1 cellular context compared by ENCODE assay signal in the genomic region with DNA sequence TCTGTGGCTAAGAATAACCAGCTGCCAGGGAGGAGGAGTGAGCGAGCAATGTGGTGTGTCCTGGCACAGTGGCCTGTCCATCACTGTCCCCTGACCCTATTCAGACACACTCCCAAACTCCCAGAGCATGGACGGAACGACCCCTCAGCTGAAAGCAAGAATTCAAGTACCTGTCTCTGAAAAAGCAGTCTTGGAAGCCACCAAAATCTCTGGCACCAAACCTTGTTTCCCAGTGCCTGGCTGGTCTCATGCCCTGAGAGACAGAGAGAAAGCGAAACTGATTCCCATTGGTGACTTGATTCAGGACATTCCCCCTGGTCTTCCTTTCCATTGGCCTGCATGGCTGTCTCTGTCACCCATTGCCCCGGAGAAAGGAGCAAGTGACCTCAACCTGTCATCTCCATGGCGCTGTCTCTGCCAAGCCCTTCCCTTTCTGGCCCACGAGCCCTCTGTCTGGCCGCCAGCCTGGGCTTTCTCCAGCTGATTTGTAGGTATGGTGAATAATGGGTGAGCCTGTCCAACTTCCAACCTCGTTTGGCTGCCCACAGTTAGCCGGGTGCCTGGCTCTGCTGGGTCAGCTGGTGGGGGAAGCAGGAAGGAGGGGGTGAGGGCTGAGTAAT.
TF ChIP-seq lines count a peak whose summit lies in the region.

A gene with protein sequence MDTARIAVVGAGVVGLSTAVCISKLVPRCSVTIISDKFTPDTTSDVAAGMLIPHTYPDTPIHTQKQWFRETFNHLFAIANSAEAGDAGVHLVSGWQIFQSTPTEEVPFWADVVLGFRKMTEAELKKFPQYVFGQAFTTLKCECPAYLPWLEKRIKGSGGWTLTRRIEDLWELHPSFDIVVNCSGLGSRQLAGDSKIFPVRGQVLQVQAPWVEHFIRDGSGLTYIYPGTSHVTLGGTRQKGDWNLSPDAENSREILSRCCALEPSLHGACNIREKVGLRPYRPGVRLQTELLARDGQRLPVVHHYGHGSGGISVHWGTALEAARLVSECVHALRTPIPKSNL (minus strand): TSS at position 279 of the 620 bp plus-strand sequence. CDS start 2,113 bp downstream, outside the sequence.

TF ChIP-seq in GM23338, 12 proteins besides CTCF, POLR2A, EP300 and RAD21:
- TF ChIP-seq, protein P1, sequence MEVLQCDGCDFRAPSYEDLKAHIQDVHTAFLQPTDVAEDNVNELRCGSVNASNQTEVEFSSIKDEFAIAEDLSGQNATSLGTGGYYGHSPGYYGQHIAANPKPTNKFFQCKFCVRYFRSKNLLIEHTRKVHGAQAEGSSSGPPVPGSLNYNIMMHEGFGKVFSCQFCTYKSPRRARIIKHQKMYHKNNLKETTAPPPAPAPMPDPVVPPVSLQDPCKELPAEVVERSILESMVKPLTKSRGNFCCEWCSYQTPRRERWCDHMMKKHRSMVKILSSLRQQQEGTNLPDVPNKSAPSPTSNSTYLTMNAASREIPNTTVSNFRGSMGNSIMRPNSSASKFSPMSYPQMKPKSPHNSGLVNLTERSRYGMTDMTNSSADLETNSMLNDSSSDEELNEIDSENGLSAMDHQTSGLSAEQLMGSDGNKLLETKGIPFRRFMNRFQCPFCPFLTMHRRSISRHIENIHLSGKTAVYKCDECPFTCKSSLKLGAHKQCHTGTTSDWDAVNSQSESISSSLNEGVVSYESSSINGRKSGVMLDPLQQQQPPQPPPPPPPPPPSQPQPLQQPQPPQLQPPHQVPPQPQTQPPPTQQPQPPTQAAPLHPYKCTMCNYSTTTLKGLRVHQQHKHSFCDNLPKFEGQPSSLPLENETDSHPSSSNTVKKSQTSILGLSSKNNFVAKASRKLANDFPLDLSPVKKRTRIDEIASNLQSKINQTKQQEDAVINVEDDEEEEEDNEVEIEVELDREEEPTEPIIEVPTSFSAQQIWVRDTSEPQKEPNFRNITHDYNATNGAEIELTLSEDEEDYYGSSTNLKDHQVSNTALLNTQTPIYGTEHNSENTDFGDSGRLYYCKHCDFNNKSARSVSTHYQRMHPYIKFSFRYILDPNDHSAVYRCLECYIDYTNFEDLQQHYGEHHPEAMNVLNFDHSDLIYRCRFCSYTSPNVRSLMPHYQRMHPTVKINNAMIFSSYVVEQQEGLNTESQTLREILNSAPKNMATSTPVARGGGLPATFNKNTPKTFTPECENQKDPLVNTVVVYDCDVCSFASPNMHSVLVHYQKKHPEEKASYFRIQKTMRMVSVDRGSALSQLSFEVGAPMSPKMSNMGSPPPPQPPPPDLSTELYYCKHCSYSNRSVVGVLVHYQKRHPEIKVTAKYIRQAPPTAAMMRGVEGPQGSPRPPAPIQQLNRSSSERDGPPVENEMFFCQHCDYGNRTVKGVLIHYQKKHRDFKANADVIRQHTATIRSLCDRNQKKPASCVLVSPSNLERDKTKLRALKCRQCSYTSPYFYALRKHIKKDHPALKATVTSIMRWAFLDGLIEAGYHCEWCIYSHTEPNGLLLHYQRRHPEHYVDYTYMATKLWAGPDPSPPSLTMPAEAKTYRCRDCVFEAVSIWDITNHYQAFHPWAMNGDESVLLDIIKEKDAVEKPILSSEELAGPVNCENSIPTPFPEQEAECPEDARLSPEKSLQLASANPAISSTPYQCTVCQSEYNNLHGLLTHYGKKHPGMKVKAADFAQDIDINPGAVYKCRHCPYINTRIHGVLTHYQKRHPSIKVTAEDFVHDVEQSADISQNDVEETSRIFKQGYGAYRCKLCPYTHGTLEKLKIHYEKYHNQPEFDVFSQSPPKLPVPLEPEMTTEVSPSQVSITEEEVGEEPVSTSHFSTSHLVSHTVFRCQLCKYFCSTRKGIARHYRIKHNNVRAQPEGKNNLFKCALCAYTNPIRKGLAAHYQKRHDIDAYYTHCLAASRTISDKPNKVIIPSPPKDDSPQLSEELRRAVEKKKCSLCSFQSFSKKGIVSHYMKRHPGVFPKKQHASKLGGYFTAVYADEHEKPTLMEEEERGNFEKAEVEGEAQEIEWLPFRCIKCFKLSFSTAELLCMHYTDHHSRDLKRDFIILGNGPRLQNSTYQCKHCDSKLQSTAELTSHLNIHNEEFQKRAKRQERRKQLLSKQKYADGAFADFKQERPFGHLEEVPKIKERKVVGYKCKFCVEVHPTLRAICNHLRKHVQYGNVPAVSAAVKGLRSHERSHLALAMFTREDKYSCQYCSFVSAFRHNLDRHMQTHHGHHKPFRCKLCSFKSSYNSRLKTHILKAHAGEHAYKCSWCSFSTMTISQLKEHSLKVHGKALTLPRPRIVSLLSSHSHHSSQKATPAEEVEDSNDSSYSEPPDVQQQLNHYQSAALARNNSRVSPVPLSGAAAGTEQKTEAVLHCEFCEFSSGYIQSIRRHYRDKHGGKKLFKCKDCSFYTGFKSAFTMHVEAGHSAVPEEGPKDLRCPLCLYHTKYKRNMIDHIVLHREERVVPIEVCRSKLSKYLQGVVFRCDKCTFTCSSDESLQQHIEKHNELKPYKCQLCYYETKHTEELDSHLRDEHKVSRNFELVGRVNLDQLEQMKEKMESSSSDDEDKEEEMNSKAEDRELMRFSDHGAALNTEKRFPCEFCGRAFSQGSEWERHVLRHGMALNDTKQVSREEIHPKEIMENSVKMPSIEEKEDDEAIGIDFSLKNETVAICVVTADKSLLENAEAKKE (CRISPR knock-in tag; IDR thresholded peaks at IDR 0.05): no peak
- TF ChIP-seq ZNF114 (CRISPR knock-in tag; IDR thresholded peaks at IDR 0.05) (no peak), CREB1 (CRISPR knock-in tag; IDR thresholded peaks at IDR 0.05; ENCODE audit: low read depth) (no peak), NANOG (IDR thresholded peaks at IDR 0.05; ENCODE audit: borderline replicate concordance) (no peak), STAT1 (IDR thresholded peaks at IDR 0.05; ENCODE audit: unreplicated experiment) (no peak), POLR2AphosphoS5 (IDR thresholded peaks at IDR 0.05; ENCODE audit: low read depth) (no peak), EZH2phosphoT487 (IDR thresholded peaks at IDR 0.05; ENCODE audit: unreplicated experiment) (no peak), ZNF331 (CRISPR knock-in tag; IDR thresholded peaks at IDR 0.05; ENCODE audit: low read depth) (no peak), JUNB (IDR thresholded peaks at IDR 0.05; ENCODE audit: unreplicated experiment) (no peak), EZH2 (IDR thresholded peaks at IDR 0.05; ENCODE audit: low read depth, unreplicated experiment) (no peak)
- TF ChIP-seq, protein P2, sequence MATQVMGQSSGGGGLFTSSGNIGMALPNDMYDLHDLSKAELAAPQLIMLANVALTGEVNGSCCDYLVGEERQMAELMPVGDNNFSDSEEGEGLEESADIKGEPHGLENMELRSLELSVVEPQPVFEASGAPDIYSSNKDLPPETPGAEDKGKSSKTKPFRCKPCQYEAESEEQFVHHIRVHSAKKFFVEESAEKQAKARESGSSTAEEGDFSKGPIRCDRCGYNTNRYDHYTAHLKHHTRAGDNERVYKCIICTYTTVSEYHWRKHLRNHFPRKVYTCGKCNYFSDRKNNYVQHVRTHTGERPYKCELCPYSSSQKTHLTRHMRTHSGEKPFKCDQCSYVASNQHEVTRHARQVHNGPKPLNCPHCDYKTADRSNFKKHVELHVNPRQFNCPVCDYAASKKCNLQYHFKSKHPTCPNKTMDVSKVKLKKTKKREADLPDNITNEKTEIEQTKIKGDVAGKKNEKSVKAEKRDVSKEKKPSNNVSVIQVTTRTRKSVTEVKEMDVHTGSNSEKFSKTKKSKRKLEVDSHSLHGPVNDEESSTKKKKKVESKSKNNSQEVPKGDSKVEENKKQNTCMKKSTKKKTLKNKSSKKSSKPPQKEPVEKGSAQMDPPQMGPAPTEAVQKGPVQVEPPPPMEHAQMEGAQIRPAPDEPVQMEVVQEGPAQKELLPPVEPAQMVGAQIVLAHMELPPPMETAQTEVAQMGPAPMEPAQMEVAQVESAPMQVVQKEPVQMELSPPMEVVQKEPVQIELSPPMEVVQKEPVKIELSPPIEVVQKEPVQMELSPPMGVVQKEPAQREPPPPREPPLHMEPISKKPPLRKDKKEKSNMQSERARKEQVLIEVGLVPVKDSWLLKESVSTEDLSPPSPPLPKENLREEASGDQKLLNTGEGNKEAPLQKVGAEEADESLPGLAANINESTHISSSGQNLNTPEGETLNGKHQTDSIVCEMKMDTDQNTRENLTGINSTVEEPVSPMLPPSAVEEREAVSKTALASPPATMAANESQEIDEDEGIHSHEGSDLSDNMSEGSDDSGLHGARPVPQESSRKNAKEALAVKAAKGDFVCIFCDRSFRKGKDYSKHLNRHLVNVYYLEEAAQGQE (IDR thresholded peaks at IDR 0.05; ENCODE audit: unreplicated experiment): no peak
- TF ChIP-seq, protein P3, sequence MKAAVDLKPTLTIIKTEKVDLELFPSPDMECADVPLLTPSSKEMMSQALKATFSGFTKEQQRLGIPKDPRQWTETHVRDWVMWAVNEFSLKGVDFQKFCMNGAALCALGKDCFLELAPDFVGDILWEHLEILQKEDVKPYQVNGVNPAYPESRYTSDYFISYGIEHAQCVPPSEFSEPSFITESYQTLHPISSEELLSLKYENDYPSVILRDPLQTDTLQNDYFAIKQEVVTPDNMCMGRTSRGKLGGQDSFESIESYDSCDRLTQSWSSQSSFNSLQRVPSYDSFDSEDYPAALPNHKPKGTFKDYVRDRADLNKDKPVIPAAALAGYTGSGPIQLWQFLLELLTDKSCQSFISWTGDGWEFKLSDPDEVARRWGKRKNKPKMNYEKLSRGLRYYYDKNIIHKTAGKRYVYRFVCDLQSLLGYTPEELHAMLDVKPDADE (IDR thresholded peaks at IDR 0.05): no peak
